In the genomic region with DNA sequence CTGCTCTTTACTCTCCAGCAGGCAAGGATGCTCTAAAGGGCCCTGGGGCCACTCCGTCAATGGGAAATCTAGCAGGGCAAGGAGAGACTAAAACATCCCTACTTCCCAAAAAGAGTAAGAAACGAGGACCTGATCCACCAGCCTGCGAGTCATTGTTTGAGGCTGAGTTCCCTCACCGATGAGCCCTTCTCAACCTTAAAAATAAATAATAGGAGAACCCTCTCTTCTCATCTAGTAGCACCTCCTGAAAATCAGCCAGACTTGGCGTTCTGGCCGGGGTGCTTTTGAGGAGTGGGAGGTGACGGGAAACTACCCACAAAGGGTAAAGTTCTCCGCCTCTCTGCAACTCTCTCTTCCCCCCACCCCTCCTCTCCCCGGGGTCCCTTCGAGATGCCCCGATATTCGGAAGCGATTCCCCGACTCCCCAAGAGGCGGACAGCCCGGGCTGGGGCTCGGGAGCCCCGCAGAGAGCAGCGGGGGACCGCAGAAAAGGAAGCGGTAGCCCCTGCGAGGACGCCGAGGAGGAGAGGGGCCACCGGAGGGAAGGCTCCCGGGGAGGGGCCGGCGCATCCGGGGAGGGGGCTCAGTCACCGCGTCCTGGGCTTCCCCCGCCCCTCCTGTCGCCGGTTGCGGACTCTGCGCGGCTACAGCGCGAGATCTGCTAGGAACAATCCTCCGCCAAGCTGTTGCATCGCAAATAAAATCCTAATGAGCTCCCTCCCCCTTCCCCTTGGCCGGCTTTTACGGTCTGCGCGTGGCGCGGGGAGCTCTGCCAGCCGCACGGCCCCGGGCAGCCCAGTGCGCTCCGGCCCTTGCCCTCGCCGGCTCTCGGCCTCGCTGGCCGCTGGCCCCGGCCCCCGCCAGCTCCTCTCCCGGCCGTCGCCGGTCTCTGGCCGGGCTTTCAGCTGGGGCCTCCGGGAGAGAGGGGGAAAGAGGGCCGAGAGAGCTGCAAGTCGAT, we compare ENCODE assay signal across 1 cellular context.
TF ChIP-seq lines count a peak whose summit lies in the region.

No MANE protein-coding gene starts in this region.

TF ChIP-seq in H1, 55 proteins besides CTCF, POLR2A, EP300 and RAD21:
- TF ChIP-seq SAP30 (IDR thresholded peaks at IDR 0.05; ENCODE audit: insufficient read depth, insufficient replicate concordance, low read length) = no peak
- TF ChIP-seq TAF7 (optimal IDR thresholded peaks at IDR 0.05; ENCODE audit: borderline replicate concordance, low read depth, low read length) = no peak
- no peak for TF ChIP-seq POU5F1 (IDR thresholded peaks at IDR 0.05; ENCODE audit: low read depth, low read length)
- TF ChIP-seq GABPA (IDR thresholded peaks at IDR 0.05; ENCODE audit: borderline replicate concordance, insufficient read depth, low read length) = peak; percentile 74; the same call in 1 of the 2 replicates
- TF ChIP-seq RBBP5 (IDR thresholded peaks at IDR 0.05; ENCODE audit: borderline replicate concordance, low read depth, low read length) = no peak
- TF ChIP-seq EGR1 (IDR thresholded peaks at IDR 0.05; ENCODE audit: borderline replicate concordance, low read depth, low read length) = peak; percentile 82; the same call in 1 of the 2 replicates
- no peak for TF ChIP-seq TBP (IDR thresholded peaks at IDR 0.05; ENCODE audit: low read depth, low read length)
- TF ChIP-seq ASH2L (IDR thresholded peaks at IDR 0.05; ENCODE audit: low read length) = peak; percentile 58
- no peak for TF ChIP-seq MAFK (IDR thresholded peaks at IDR 0.05; ENCODE audit: low read depth, low read length)
- TF ChIP-seq CBX8 (IDR thresholded peaks at IDR 0.05; ENCODE audit: borderline replicate concordance, low read depth, low read length) = 0 out of 2 replicates have a peak, but pooled peaks have one; percentile 64
- no peak for TF ChIP-seq RXRA (IDR thresholded peaks at IDR 0.05; ENCODE audit: insufficient read depth, low read depth, low read length)
- no peak for TF ChIP-seq SIN3A (conservative IDR thresholded peaks at IDR 0.05 in 1 of 2, IDR thresholded peaks at IDR 0.05 in 1 of 2; ENCODE audit: low read depth in 1 of 2, low read length in 2 of 2)
- TF ChIP-seq RNF2 (IDR thresholded peaks at IDR 0.05; ENCODE audit: borderline replicate concordance, low read depth, low read length, missing control alignments, poor library complexity, severe bottlenecking) = peak; percentile 59
- TF ChIP-seq, protein P1, sequence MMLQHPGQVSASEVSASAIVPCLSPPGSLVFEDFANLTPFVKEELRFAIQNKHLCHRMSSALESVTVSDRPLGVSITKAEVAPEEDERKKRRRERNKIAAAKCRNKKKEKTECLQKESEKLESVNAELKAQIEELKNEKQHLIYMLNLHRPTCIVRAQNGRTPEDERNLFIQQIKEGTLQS (IDR thresholded peaks at IDR 0.05; ENCODE audit: insufficient read depth, low read depth, low read length) = no peak
- TF ChIP-seq GTF2F1 (IDR thresholded peaks at IDR 0.05; ENCODE audit: borderline replicate concordance, low read depth, low read length) = no peak
- TF ChIP-seq POLR2AphosphoS5 (IDR thresholded peaks at IDR 0.05; ENCODE audit: low read depth, low read length) = no peak
- peak; percentile 96 for TF ChIP-seq EZH2 (IDR thresholded peaks at IDR 0.05; ENCODE audit: low read depth, low read length, severe bottlenecking)
- TF ChIP-seq SUZ12 (IDR thresholded peaks at IDR 0.05; ENCODE audit: low read length) = peak; percentile 97
- TF ChIP-seq SP1 (IDR thresholded peaks at IDR 0.05; ENCODE audit: low read depth, low read length) = 0 out of 2 replicates have a peak, but pooled peaks have one; percentile 33
- no peak for TF ChIP-seq PHF8 (conservative IDR thresholded peaks at IDR 0.05; ENCODE audit: low read depth, low read length)
- TF ChIP-seq BRCA1 (IDR thresholded peaks at IDR 0.05; ENCODE audit: low read depth, low read length) = no peak
- TF ChIP-seq, protein P2, sequence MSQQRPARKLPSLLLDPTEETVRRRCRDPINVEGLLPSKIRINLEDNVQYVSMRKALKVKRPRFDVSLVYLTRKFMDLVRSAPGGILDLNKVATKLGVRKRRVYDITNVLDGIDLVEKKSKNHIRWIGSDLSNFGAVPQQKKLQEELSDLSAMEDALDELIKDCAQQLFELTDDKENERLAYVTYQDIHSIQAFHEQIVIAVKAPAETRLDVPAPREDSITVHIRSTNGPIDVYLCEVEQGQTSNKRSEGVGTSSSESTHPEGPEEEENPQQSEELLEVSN (IDR thresholded peaks at IDR 0.05) = no peak
- no peak for TF ChIP-seq CBX5 (IDR thresholded peaks at IDR 0.05; ENCODE audit: low read depth, low read length)
- no peak for TF ChIP-seq FOSL1 (IDR thresholded peaks at IDR 0.05; ENCODE audit: insufficient read depth, low read depth, low read length)
- TF ChIP-seq NRF1 (IDR thresholded peaks at IDR 0.05; ENCODE audit: low read depth, low read length) = no peak
- no peak for TF ChIP-seq JUND (IDR thresholded peaks at IDR 0.05; ENCODE audit: low read length)
- TF ChIP-seq, protein P3, sequence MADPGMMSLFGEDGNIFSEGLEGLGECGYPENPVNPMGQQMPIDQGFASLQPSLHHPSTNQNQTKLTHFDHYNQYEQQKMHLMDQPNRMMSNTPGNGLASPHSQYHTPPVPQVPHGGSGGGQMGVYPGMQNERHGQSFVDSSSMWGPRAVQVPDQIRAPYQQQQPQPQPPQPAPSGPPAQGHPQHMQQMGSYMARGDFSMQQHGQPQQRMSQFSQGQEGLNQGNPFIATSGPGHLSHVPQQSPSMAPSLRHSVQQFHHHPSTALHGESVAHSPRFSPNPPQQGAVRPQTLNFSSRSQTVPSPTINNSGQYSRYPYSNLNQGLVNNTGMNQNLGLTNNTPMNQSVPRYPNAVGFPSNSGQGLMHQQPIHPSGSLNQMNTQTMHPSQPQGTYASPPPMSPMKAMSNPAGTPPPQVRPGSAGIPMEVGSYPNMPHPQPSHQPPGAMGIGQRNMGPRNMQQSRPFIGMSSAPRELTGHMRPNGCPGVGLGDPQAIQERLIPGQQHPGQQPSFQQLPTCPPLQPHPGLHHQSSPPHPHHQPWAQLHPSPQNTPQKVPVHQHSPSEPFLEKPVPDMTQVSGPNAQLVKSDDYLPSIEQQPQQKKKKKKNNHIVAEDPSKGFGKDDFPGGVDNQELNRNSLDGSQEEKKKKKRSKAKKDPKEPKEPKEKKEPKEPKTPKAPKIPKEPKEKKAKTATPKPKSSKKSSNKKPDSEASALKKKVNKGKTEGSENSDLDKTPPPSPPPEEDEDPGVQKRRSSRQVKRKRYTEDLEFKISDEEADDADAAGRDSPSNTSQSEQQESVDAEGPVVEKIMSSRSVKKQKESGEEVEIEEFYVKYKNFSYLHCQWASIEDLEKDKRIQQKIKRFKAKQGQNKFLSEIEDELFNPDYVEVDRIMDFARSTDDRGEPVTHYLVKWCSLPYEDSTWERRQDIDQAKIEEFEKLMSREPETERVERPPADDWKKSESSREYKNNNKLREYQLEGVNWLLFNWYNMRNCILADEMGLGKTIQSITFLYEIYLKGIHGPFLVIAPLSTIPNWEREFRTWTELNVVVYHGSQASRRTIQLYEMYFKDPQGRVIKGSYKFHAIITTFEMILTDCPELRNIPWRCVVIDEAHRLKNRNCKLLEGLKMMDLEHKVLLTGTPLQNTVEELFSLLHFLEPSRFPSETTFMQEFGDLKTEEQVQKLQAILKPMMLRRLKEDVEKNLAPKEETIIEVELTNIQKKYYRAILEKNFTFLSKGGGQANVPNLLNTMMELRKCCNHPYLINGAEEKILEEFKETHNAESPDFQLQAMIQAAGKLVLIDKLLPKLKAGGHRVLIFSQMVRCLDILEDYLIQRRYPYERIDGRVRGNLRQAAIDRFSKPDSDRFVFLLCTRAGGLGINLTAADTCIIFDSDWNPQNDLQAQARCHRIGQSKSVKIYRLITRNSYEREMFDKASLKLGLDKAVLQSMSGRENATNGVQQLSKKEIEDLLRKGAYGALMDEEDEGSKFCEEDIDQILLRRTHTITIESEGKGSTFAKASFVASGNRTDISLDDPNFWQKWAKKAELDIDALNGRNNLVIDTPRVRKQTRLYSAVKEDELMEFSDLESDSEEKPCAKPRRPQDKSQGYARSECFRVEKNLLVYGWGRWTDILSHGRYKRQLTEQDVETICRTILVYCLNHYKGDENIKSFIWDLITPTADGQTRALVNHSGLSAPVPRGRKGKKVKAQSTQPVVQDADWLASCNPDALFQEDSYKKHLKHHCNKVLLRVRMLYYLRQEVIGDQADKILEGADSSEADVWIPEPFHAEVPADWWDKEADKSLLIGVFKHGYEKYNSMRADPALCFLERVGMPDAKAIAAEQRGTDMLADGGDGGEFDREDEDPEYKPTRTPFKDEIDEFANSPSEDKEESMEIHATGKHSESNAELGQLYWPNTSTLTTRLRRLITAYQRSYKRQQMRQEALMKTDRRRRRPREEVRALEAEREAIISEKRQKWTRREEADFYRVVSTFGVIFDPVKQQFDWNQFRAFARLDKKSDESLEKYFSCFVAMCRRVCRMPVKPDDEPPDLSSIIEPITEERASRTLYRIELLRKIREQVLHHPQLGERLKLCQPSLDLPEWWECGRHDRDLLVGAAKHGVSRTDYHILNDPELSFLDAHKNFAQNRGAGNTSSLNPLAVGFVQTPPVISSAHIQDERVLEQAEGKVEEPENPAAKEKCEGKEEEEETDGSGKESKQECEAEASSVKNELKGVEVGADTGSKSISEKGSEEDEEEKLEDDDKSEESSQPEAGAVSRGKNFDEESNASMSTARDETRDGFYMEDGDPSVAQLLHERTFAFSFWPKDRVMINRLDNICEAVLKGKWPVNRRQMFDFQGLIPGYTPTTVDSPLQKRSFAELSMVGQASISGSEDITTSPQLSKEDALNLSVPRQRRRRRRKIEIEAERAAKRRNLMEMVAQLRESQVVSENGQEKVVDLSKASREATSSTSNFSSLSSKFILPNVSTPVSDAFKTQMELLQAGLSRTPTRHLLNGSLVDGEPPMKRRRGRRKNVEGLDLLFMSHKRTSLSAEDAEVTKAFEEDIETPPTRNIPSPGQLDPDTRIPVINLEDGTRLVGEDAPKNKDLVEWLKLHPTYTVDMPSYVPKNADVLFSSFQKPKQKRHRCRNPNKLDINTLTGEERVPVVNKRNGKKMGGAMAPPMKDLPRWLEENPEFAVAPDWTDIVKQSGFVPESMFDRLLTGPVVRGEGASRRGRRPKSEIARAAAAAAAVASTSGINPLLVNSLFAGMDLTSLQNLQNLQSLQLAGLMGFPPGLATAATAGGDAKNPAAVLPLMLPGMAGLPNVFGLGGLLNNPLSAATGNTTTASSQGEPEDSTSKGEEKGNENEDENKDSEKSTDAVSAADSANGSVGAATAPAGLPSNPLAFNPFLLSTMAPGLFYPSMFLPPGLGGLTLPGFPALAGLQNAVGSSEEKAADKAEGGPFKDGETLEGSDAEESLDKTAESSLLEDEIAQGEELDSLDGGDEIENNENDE (IDR thresholded peaks at IDR 0.05; ENCODE audit: insufficient replicate concordance, low read length) = no peak
- no peak for TF ChIP-seq KDM5A (IDR thresholded peaks at IDR 0.05; ENCODE audit: low read length)
- 0 out of 2 replicates have a peak, but pooled peaks have one; percentile 4 for TF ChIP-seq YY1 (IDR thresholded peaks at IDR 0.05; ENCODE audit: low read depth, low read length)
- TF ChIP-seq, protein P4, sequence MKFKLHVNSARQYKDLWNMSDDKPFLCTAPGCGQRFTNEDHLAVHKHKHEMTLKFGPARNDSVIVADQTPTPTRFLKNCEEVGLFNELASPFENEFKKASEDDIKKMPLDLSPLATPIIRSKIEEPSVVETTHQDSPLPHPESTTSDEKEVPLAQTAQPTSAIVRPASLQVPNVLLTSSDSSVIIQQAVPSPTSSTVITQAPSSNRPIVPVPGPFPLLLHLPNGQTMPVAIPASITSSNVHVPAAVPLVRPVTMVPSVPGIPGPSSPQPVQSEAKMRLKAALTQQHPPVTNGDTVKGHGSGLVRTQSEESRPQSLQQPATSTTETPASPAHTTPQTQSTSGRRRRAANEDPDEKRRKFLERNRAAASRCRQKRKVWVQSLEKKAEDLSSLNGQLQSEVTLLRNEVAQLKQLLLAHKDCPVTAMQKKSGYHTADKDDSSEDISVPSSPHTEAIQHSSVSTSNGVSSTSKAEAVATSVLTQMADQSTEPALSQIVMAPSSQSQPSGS (IDR thresholded peaks at IDR 0.05; ENCODE audit: low read length) = no peak
- TF ChIP-seq CTBP2 (IDR thresholded peaks at IDR 0.05; ENCODE audit: borderline replicate concordance, insufficient read depth, insufficient read length, low read length) = peak; percentile 99
- no peak for TF ChIP-seq HDAC2 (IDR thresholded peaks at IDR 0.05; ENCODE audit: borderline replicate concordance in 1 of 2, low read depth in 2 of 2, low read length in 2 of 2)
- TF ChIP-seq KDM1A (IDR thresholded peaks at IDR 0.05; ENCODE audit: borderline replicate concordance, low read length) = no peak
- no peak for TF ChIP-seq CHD1 (IDR thresholded peaks at IDR 0.05; ENCODE audit: low read depth, low read length)
- no peak for TF ChIP-seq JUN (IDR thresholded peaks at IDR 0.05; ENCODE audit: low read depth, low read length)
- no peak for TF ChIP-seq TCF12 (IDR thresholded peaks at IDR 0.05; ENCODE audit: low read depth, low read length)
